ENCODE assay signal across 8 cellular contexts in the genomic region with DNA sequence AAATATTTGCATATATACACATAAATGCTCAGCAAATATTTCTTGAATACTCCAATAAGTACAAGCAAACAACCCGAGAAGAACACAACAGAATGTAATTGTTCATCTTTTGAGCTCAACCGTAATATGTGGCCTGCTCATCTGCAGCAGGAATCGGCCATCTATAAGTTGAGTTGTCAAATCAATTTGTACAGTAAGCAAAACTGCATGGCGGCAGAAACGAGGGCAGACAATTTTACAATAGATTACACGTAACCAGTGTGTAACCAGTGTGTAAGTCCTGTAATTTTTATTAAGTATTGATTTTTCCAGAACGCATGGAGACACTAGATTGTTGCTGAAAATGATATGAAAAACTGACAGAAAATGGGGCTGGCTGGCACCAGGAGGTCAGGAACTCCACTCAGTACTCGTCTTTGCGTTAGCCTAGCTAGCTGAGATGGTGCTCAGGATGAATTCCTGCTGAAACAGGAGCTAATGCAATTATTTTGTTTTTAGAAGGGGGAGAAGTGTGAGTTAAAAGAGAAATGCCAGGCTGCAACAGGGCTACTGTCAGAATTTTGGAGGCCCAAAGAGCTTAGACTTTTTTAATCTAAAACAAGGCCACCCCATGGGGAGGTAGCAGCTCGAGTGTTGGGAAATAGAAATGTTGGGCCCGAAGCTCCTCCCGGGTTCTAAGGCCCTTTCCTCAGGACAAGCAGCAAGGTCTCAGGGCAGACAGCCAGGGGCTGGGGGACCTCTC. TPM values are rescaled to one million over a fixed set of nuclear protein-coding genes. Genes with fewer than 3 reads are reported as not detected.
DNase-seq lines count a peak whose midpoint lies in the region; ATAC-seq, FAIRE-seq and TF ChIP-seq lines count a peak whose summit lies in the region.
"Had no signal": no experiment of that assay in that cellular context is flagged by ENCODE, and none has a peak within 500 bp of the region (broad histone marks: within the 10 kb centered on the region; RNA-seq: fewer than 3 reads in every experiment).

No MANE protein-coding gene starts in this region.

- no peaks in the 10 kb centered on the region for H3K9me3 Mint-ChIP-seq in progenitor cell of endocrine pancreas (ENCODE audit: low read depth)
- H3K9me3 Mint-ChIP-seq: activated B cell treated with CpG ODN at 0.5 μM for 24 hours had no signal

- DNase-seq in GM18507 (ENCODE audit: extremely low spot score, insufficient read length, low read depth) (no peak), choroid plexus epithelial cell (ENCODE audit: low read depth) (no peak), NCI-H1694 (lab: John Stamatoyannopoulos, UW) (no peak), progenitor cell of endocrine pancreas (ENCODE audit: low spot score, unreplicated experiment) (no peak)

- H3K27ac ChIP-seq in HUES48 (ENCODE audit: low read depth, low read length) (peak overlapping the region; percentile 95), mucosa of rectum (ENCODE audit: low read depth in 2 of 2, low read length in 2 of 2) (peak overlapping the region; percentile 91 to 95)

- no peak overlapping the region for H3K4me3 Mint-ChIP-seq in progenitor cell of endocrine pancreas (ENCODE audit: low read depth)
- H3K4me3 Mint-ChIP-seq: activated B cell treated with CpG ODN at 0.5 μM for 24 hours had no signal

- peaks cover 6% of the 10 kb centered on the region for H3K36me3 Mint-ChIP-seq in progenitor cell of endocrine pancreas (ENCODE audit: insufficient read depth)

- peaks cover 15% of the 10 kb centered on the region for H3K4me1 ChIP-seq in HUES48 (ENCODE audit: control insufficient read depth, insufficient read depth, low read length)
- H3K4me1 ChIP-seq in mucosa of rectum (ENCODE audit: control insufficient read depth in 2 of 2, insufficient read depth in 2 of 2, low read length in 2 of 2): peaks cover 22 to 26% of the 10 kb centered on the region in 2 donors

- H3K9ac ChIP-seq in HUES48 (ENCODE audit: low read depth, low read length): peak overlapping the region; percentile 97
- H3K9ac ChIP-seq in mucosa of rectum (ENCODE audit: low read depth in 1 of 2, low read length in 2 of 2): peak overlapping the region; percentile 84 to 98

- peaks cover 2% of the 10 kb centered on the region for H3K4me1 Mint-ChIP-seq in progenitor cell of endocrine pancreas (ENCODE audit: low read depth)

- H3K27ac Mint-ChIP-seq in progenitor cell of endocrine pancreas: no peak overlapping the region
- H3K27ac Mint-ChIP-seq: activated B cell treated with CpG ODN at 0.5 μM for 24 hours had no signal

- no peak for ATAC-seq in HG03108 (IDR thresholded peaks at IDR 0.05; ENCODE audit: unreplicated experiment)

- no peak for TF ChIP-seq CTCF in choroid plexus epithelial cell (conservative IDR thresholded peaks at IDR 0.05; ENCODE audit: low read depth, low read length)
- TF ChIP-seq CTCF in progenitor cell of endocrine pancreas (IDR thresholded peaks at IDR 0.05; ENCODE audit: unreplicated experiment): no peak

- H3K4me3 ChIP-seq in HUES48 (ENCODE audit: low read depth, low read length): peak overlapping the region; percentile 94
- H3K4me3 ChIP-seq in choroid plexus epithelial cell (ENCODE audit: low read depth, low read length): peak overlapping the region; percentile 84
- peak overlapping the region; percentile 94 to 100 for H3K4me3 ChIP-seq in mucosa of rectum (ENCODE audit: low read length in 2 of 2)

- H3K9me3 ChIP-seq in HUES48 (ENCODE audit: control insufficient read depth, insufficient read depth, low read length): no peaks in the 10 kb centered on the region
- H3K9me3 ChIP-seq in mucosa of rectum (ENCODE audit: control insufficient read depth in 2 of 2, low read length in 2 of 2): no peaks in the 10 kb centered on the region

- H3K36me3 ChIP-seq in HUES48 (ENCODE audit: control insufficient read depth, insufficient read depth, low read length) (peaks cover 8% of the 10 kb centered on the region), mucosa of rectum (ENCODE audit: control insufficient read depth in 2 of 2, insufficient read depth in 2 of 2, low read length in 2 of 2) (peaks cover 0 to 2% of the 10 kb centered on the region in 2 donors)

- FAIRE-seq in GM18507 (lab: Jason Lieb, UNC): peak; percentile 63

- no peaks in the 10 kb centered on the region for H3K27me3 Mint-ChIP-seq in progenitor cell of endocrine pancreas
- H3K27me3 Mint-ChIP-seq: activated B cell treated with CpG ODN at 0.5 μM for 24 hours had no signal

- H3K27me3 ChIP-seq in HUES48 (ENCODE audit: control insufficient read depth, insufficient read depth, low read length): no peaks in the 10 kb centered on the region
- H3K27me3 ChIP-seq in mucosa of rectum (ENCODE audit: control insufficient read depth in 2 of 2, insufficient read depth in 2 of 2, low read length in 2 of 2): no peaks in the 10 kb centered on the region

RNA-seq across cellular contexts. Expression of a gene that starts 0.7 kb away (rescaled TPM):
- total RNA-seq in progenitor cell of endocrine pancreas: 24.2 and 25.1 TPM in 2 replicates

RNA-seq across cellular contexts. Expression of a gene that starts 1.0 kb away (rescaled TPM):
- 75.5 and 79.5 TPM in 2 replicates for total RNA-seq in progenitor cell of endocrine pancreas
